ENCODE assay signal across 16 cellular contexts in genomic region chr1:113657126-113657525, GRCh38.
"Had no signal": no experiment of that assay in that cellular context is flagged by ENCODE, and none has a peak within 500 bp of the region (broad histone marks: within the 10 kb centered on the region; RNA-seq: fewer than 3 reads in every experiment).

No MANE protein-coding gene starts in this region.

- H3K9me3 Mint-ChIP-seq: activated T-cell treated with anti-CD3 and anti-CD28 coated beads, Interleukin-2, amount 50 U/mL, for 24 hours had no signal

- H3K27ac Mint-ChIP-seq: activated naive CD8-positive, alpha-beta T cell; activated T-cell treated with anti-CD3 and anti-CD28 coated beads, Interleukin-2, amount 50 U/mL, for 24 hours had no signal

- H3K36me3 Mint-ChIP-seq: activated naive CD8-positive, alpha-beta T cell had no signal

- H3K27me3 Mint-ChIP-seq: activated naive CD8-positive, alpha-beta T cell; activated T-cell treated with anti-CD3 and anti-CD28 coated beads, Interleukin-2, amount 50 U/mL, for 24 hours had no signal

- ATAC-seq: left lung, sciatic nerve, upper lobe of right lung had no signal

- H3K4me3 ChIP-seq: coronary artery, left lung, SJSA1, upper lobe of right lung had no signal

- H3K9me3 ChIP-seq: left lung, SJSA1, upper lobe of right lung had no signal

- H3K4me3 Mint-ChIP-seq: activated naive CD8-positive, alpha-beta T cell; activated T-cell treated with anti-CD3 and anti-CD28 coated beads, Interleukin-2, amount 50 U/mL, for 24 hours had no signal

- H3K27ac ChIP-seq: coronary artery, epithelial cell of prostate, left lung, SJSA1, upper lobe of right lung had no signal

- DNase-seq: activated CD4-positive, alpha-beta T cell treated with anti-CD3 and anti-CD28 coated beads, Interleukin-2, amount 50 U/mL, for 4 hours; activated CD4-positive, CD25-positive, alpha-beta regulatory T cell treated with anti-CD3 and anti-CD28 coated beads, Interleukin-2, amount 50 U/mL, for 72 hours; activated effector memory CD4-positive, alpha-beta T cell treated with Interleukin-2 at 50 U/mL for 16 hours; activated T-cell treated with anti-CD3 and anti-CD28 coated beads, Interleukin-2, amount 50 U/mL, for 24 hours; amygdala; effector memory CD4-positive, alpha-beta T cell; left lung; stimulated activated CD4-positive, alpha-beta T cell treated with anti-CD3 and anti-CD28 coated beads, Interleukin-2, amount 100 ng/mL, for 24 hours; stimulated activated naive CD4-positive, alpha-beta T cell treated with Interleukin-2 at 50 U/mL for 16 hours; T-helper 9 cell; upper lobe of right lung had no signal

- H3K27me3 ChIP-seq: left lung, SJSA1, upper lobe of right lung had no signal

- H3K4me1 ChIP-seq: left lung, upper lobe of right lung had no signal
